ENCODE assay signal across 1 cellular context in the genomic region with DNA sequence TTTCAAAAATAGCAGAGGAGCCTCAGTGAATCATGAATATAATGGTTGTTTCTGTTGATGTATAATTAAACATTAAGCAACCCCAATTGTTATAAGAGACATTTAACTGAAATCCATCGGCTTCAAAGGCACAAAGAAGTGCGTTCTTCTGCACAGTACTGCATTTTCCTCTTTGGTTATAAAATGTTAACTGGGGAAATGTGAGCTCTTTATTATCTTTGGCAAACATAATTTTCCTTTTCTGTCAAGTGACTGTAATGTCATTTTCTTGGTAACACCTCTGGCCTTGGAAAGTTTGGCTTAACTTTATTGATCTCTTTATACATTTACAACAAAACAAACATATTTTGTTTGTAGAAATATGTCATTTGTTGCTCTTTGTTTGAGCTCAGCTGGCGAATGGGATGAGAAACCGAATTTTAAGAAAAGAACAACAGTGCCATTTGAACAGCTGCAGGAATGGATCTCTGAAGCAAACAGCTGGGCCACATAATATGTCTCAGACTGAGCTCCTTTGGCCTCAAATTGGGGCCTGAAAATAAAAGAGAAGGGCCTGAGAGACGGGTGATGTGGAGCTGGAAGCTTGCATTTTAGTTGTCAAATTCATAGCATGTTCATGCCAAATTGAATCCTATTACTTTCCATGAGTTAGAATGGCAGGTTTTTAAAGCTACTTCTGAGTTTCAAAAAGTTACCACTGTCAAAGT.
TF ChIP-seq lines count a peak whose summit lies in the region.

No MANE protein-coding gene starts in this region.

TF ChIP-seq in H1, 55 proteins besides CTCF, POLR2A, EP300 and RAD21 (continued from another document):
- TF ChIP-seq CHD7 (IDR thresholded peaks at IDR 0.05; ENCODE audit: insufficient replicate concordance, low read length) (no peak), JUN (IDR thresholded peaks at IDR 0.05; ENCODE audit: low read depth, low read length) (no peak), EZH2 (IDR thresholded peaks at IDR 0.05; ENCODE audit: low read depth, low read length, severe bottlenecking) (no peak), CREB1 (IDR thresholded peaks at IDR 0.05) (no peak), SP4 (IDR thresholded peaks at IDR 0.05; ENCODE audit: low read length) (no peak), RBBP5 (IDR thresholded peaks at IDR 0.05; ENCODE audit: borderline replicate concordance, low read depth, low read length) (no peak), TBP (IDR thresholded peaks at IDR 0.05; ENCODE audit: low read depth, low read length) (no peak), GTF2F1 (IDR thresholded peaks at IDR 0.05; ENCODE audit: borderline replicate concordance, low read depth, low read length) (no peak), HDAC2 (IDR thresholded peaks at IDR 0.05; ENCODE audit: borderline replicate concordance in 1 of 2, low read depth in 2 of 2, low read length in 2 of 2) (no peak), CHD2 (IDR thresholded peaks at IDR 0.05; ENCODE audit: low read length) (no peak), KDM1A (IDR thresholded peaks at IDR 0.05; ENCODE audit: borderline replicate concordance, low read length) (no peak), E2F6 (IDR thresholded peaks at IDR 0.05) (no peak), NRF1 (IDR thresholded peaks at IDR 0.05; ENCODE audit: low read depth, low read length) (no peak), RNF2 (IDR thresholded peaks at IDR 0.05; ENCODE audit: borderline replicate concordance, low read depth, low read length, missing control alignments, poor library complexity, severe bottlenecking) (no peak), TAF7 (optimal IDR thresholded peaks at IDR 0.05; ENCODE audit: borderline replicate concordance, low read depth, low read length) (no peak)
- TF ChIP-seq, protein P1, sequence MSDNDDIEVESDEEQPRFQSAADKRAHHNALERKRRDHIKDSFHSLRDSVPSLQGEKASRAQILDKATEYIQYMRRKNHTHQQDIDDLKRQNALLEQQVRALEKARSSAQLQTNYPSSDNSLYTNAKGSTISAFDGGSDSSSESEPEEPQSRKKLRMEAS (IDR thresholded peaks at IDR 0.05) = no peak
